ENCODE assay signal across 20 cellular contexts in the genomic region with DNA sequence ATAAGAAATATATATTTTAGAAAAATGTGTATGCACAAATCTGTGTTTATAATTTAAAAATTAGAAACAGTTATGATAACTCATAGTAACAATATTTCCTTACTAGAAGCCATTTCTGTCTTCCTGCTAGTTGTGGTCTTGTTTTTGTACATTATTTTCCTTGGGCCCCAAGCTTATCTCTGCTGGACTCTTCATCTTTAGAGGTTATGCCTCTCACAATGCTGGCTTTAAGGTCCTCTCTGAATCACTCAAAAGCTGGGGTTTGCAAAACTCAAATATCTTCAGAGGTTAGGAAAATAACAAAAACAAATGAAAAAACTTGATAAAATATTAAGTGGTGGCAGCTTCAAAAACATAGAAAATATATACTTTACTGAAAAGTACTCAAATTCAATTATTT.
"Had no signal": no experiment of that assay in that cellular context is flagged by ENCODE, and none has a peak within 500 bp of the region (broad histone marks: within the 10 kb centered on the region; RNA-seq: fewer than 3 reads in every experiment).

No MANE protein-coding gene starts in this region.

- ATAC-seq: activated CD8-positive, alpha-beta T cell treated with anti-CD3 and anti-CD28 coated beads, Interleukin-2, amount 10 ng/mL, durations not matched to agents 7 days and 5 days; left lung; naive thymus-derived CD8-positive, alpha-beta T cell had no signal

- H3K27ac ChIP-seq: epithelial cell of prostate, left lung, sigmoid colon, thoracic aorta, upper lobe of left lung had no signal

- H3K4me3 ChIP-seq: left lung, lung, sigmoid colon, spleen, thoracic aorta, upper lobe of left lung had no signal

- H3K9me3 ChIP-seq: left lung, sigmoid colon, spleen, thoracic aorta, upper lobe of left lung had no signal

- DNase-seq: activated CD4-positive, alpha-beta T cell treated with anti-CD3 and anti-CD28 coated beads for 1 hour; activated CD4-positive, alpha-beta T cell treated with anti-CD3 and anti-CD28 coated beads, Interleukin-2, amount 50 U/mL, for 1 hour; activated CD8-positive, alpha-beta T cell treated with anti-CD3 and anti-CD28 coated beads, Interleukin-2, amount 10 ng/mL, durations not matched to agents 7 days and 5 days; activated gamma-delta T cell; activated naive CD4-positive, alpha-beta T cell treated with anti-CD3 and anti-CD28 coated beads, Interleukin-2, amount 50 U/mL, for 16 hours; cerebellar nuclear complex; cortex of kidney; foreskin fibroblast; kidney glomerular epithelial cell; left lung; naive thymus-derived CD8-positive, alpha-beta T cell; retina; sigmoid colon; spleen; stimulated activated CD4-positive, alpha-beta T cell treated with anti-CD3 and anti-CD28 coated beads, Interleukin-4, amount 100 ng/mL, for 24 hours; stimulated activated naive CD4-positive, alpha-beta T cell treated with Interleukin-2 at 50 U/mL for 16 hours; upper lobe of left lung had no signal

- H3K4me1 ChIP-seq: sigmoid colon had no signal

- H3K36me3 ChIP-seq: left lung, sigmoid colon, spleen, thoracic aorta, upper lobe of left lung had no signal

- H3K27me3 ChIP-seq: left lung, sigmoid colon, spleen, upper lobe of left lung had no signal
